Comparison of ENCODE assay signal across 8 cellular contexts in genomic region chr4:76213415-76214268, GRCh38. TPM values are rescaled to one million over a fixed set of nuclear protein-coding genes. Genes with fewer than 3 reads are reported as not detected.
DNase-seq lines count a peak whose midpoint lies in the region; ATAC-seq, FAIRE-seq and TF ChIP-seq lines count a peak whose summit lies in the region.

Gene SCARB2, minus strand, starts transcription at chr4:76213824. Its CDS starts 281 bp downstream, at chr4:76213543.

- no peaks in the 10 kb centered on the region for H3K9me3 Mint-ChIP-seq in central memory CD8-positive, alpha-beta T cell

- TF ChIP-seq CTCF in kidney (IDR thresholded peaks at IDR 0.05; ENCODE audit: borderline replicate concordance, extremely low read depth, insufficient read depth), result no peak

- H3K9me3 ChIP-seq in kidney (ENCODE audit: control insufficient read depth in 1 of 2, low read length in 2 of 2), result no peaks in the 10 kb centered on the region

- peak within 1 kb of the TSS; percentile 60 for H3K27ac Mint-ChIP-seq in central memory CD8-positive, alpha-beta T cell (ENCODE audit: low read depth)

- H3K9ac ChIP-seq in kidney (ENCODE audit: low read length in 2 of 2), result peak within 1 kb of the TSS; percentile 91 to 96

- H3K4me3 ChIP-seq in ACC112 (ENCODE audit: low read depth, low read length) (peak within 1 kb of the TSS; percentile 87), kidney (ENCODE audit: low read length in 2 of 2) (peak within 1 kb of the TSS; percentile 81 to 89)

- no peaks in the 10 kb centered on the region for H3K36me3 ChIP-seq in ACC112 (ENCODE audit: insufficient read depth, low read length)
- H3K36me3 ChIP-seq in kidney (ENCODE audit: control insufficient read depth in 1 of 2, insufficient read depth in 2 of 2, low read length in 2 of 2), result no peaks in the 10 kb centered on the region

- H3K36me3 Mint-ChIP-seq in central memory CD8-positive, alpha-beta T cell (ENCODE audit: insufficient read depth), result peaks cover 12% of the 10 kb centered on the region

- H3K27me3 Mint-ChIP-seq in central memory CD8-positive, alpha-beta T cell, result no peaks in the 10 kb centered on the region

- peak within 1 kb of the TSS; percentile 77 for H3K4me3 Mint-ChIP-seq in central memory CD8-positive, alpha-beta T cell

- no peaks in the 10 kb centered on the region for H3K27me3 ChIP-seq in ACC112 (ENCODE audit: insufficient read depth, low read length)

- H3K4me1 Mint-ChIP-seq in central memory CD8-positive, alpha-beta T cell, result peaks cover 50% of the 10 kb centered on the region

- peak within 1 kb of the TSS; percentile 73 for H3K27ac ChIP-seq in ACC112 (ENCODE audit: low read depth, low read length)
- peak within 1 kb of the TSS; percentile 97 for H3K27ac ChIP-seq in kidney (ENCODE audit: low read depth in 2 of 2, low read length in 2 of 2)

- peaks cover 47% of the 10 kb centered on the region for H3K79me2 ChIP-seq in ACC112 (ENCODE audit: control insufficient read depth, insufficient read depth, low read length, unreplicated experiment)

- no peak for FAIRE-seq in kidney (lab: Jason Lieb, UNC)

- intact Hi-C loops in kidney (cut with DNase I), result no loop called here

- ATAC-seq in GM18517 (IDR thresholded peaks at IDR 0.05; ENCODE audit: unreplicated experiment) (peak; percentile 80), HG03025 (IDR thresholded peaks at IDR 0.05; ENCODE audit: low FRiP score, unreplicated experiment) (peak; percentile 67)
- ATAC-seq in central memory CD8-positive, alpha-beta T cell (replicated peaks; ENCODE audit: extremely low read depth, poor library complexity, severe bottlenecking), result peak; percentile 75

- H3K4me1 ChIP-seq in ACC112 (ENCODE audit: control insufficient read depth, insufficient read depth, low read length, unreplicated experiment) (peaks cover 36% of the 10 kb centered on the region), kidney (ENCODE audit: control insufficient read depth in 1 of 2, insufficient read depth in 1 of 2, low read depth in 1 of 2, low read length in 2 of 2) (peaks cover 38 to 47% of the 10 kb centered on the region in 2 donors)

- peak; percentile 74 for DNase-seq in NCI-H2196 (lab: John Stamatoyannopoulos, UW; ENCODE audit: unreplicated experiment)
- peak; percentile 45 to 63 (median 62) for DNase-seq in activated CD4-positive, CD25-positive, alpha-beta regulatory T cell (lab: John Stamatoyannopoulos, UW)
- DNase-seq in central memory CD8-positive, alpha-beta T cell (ENCODE audit: low spot score in 2 of 2), result peak; percentile 63 to 70
- DNase-seq in kidney, result peak; percentile 96
- peak; percentile 76 for DNase-seq in stimulated activated CD4-positive, alpha-beta T cell treated with anti-CD3 and anti-CD28 coated beads, Interleukin-15, amount 100 ng/mL, for 24 hours

- peak within 1 kb of the TSS; percentile 54 for H2AFZ ChIP-seq in ACC112 (ENCODE audit: low read length, unreplicated experiment)

RNA-seq across cellular contexts. Expression of gene SCARB2, which starts in this region (rescaled TPM):
- total RNA-seq in kidney, result 151 TPM
- 75.5 TPM for polyA plus RNA-seq in kidney (ENCODE audit: insufficient read depth, low read depth, low replicate concordance)

Comparison
In these comparisons a context has a peak if more than half of its experiments do, and no peak if none do; other contexts are left out.
1. Peak in every context shown above with its lines: DNase-seq, ATAC-seq, H3K4me3 ChIP-seq and H3K27ac ChIP-seq.